1 cellular context compared by ENCODE assay signal in the genomic region with DNA sequence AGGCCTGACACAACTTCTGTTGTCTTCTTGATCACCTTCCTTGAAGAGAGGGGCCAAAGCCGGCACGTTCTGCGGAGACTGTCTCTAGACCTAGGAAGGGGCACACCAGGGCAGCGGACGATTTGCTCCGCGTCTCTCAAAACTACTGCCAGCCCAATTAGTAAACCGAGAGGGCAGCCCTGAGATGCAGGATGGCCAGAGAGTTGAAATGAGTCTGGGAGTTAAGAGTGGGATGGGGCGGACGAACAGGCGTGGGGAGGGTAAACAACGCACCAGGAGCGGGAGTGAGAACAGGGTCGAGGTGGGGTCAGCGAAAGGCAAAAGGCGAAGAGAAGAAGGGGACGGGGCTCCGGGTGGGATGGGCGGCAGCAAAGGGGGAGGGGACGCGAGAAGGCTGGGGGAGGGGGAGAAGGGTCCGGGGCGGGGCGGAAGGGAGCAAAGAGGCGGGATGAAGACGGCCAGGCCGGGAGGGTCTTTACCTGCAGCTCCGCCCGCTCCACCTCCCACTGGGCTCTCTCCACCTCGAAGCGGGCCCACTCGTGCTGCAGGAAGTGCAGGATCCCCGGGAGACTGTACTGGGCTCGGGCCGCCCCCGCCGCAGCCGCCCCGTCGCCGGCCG.
TF ChIP-seq lines count a peak whose summit lies in the region.

No MANE protein-coding gene starts in this region.

TF ChIP-seq in WTC11, 78 proteins besides CTCF, POLR2A, EP300 and RAD21 (continued from another document):
- TF ChIP-seq, protein P1, sequence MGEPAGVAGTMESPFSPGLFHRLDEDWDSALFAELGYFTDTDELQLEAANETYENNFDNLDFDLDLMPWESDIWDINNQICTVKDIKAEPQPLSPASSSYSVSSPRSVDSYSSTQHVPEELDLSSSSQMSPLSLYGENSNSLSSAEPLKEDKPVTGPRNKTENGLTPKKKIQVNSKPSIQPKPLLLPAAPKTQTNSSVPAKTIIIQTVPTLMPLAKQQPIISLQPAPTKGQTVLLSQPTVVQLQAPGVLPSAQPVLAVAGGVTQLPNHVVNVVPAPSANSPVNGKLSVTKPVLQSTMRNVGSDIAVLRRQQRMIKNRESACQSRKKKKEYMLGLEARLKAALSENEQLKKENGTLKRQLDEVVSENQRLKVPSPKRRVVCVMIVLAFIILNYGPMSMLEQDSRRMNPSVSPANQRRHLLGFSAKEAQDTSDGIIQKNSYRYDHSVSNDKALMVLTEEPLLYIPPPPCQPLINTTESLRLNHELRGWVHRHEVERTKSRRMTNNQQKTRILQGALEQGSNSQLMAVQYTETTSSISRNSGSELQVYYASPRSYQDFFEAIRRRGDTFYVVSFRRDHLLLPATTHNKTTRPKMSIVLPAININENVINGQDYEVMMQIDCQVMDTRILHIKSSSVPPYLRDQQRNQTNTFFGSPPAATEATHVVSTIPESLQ (CRISPR knock-in tag; IDR thresholded peaks at IDR 0.05), result no peak
- TF ChIP-seq NFE2L1 (CRISPR knock-in tag; IDR thresholded peaks at IDR 0.05), result 0 out of 2 replicates have a peak, but pooled peaks have one; percentile 17
